Comparison of ENCODE assay signal across 8 cellular contexts in genomic region chr21:16534408-16535099, GRCh38.
DNase-seq lines count a peak whose midpoint lies in the region; ATAC-seq and TF ChIP-seq lines count a peak whose summit lies in the region.
"Had no signal": no experiment of that assay in that cellular context is flagged by ENCODE, and none has a peak within 500 bp of the region (broad histone marks: within the 10 kb centered on the region; RNA-seq: fewer than 3 reads in every experiment).

No MANE protein-coding gene starts in this region.

- POLR2A ChIA-PET in CD4-positive, alpha-beta T cell (lab: Charles Lee), result no interaction called here

- H3K4me1 ChIP-seq in transverse colon, result no peaks in the 10 kb centered on the region

- WGBS in transverse colon (ENCODE audit: low coverage in 1 of 2), 2 donors, result 44 to 56% methylated on average over 6 to 11 of the region's 11 CpGs

- H3K4me3 ChIP-seq in transverse colon, result peak overlapping the region in 2 of 4 donors; percentile 15 to 29

- in situ Hi-C loops in transverse colon (cut with MboI; ENCODE audit: low pct_ligation_motif_present in 1 of 4, low pct_unique_long_range_greater_than_20kb in 1 of 4, low sequenced_read_pairs in 3 of 4), result no loop called here

- no peak overlapping the region for H3K27ac Mint-ChIP-seq in CD4-positive, alpha-beta T cell

- H3K36me3 Mint-ChIP-seq in CD4-positive, alpha-beta T cell (ENCODE audit: low read depth), result peaks cover 3% of the 10 kb centered on the region

- no peaks in the 10 kb centered on the region for H3K27me3 Mint-ChIP-seq in CD4-positive, alpha-beta T cell

- H3K9me3 ChIP-seq in transverse colon, result no peaks in the 10 kb centered on the region
- H3K9me3 ChIP-seq in CD4-positive, alpha-beta T cell (ENCODE audit: control insufficient read depth, low read length), result no peaks in the 10 kb centered on the region

- H3K27me3 ChIP-seq in transverse colon, result no peaks in the 10 kb centered on the region
- H3K27me3 ChIP-seq in CD4-positive, alpha-beta T cell (ENCODE audit: control insufficient read depth, insufficient read depth, low read length), result no peaks in the 10 kb centered on the region

- no peaks in the 10 kb centered on the region for H3K36me3 ChIP-seq in transverse colon

- ATAC-seq in left colon, result no peak
- ATAC-seq in CD4-positive, alpha-beta T cell (ENCODE audit: poor library complexity), result no peak

- no peak overlapping the region for H3K4me3 Mint-ChIP-seq in CD4-positive, alpha-beta T cell

- intact Hi-C loops in left colon (cut with DNase I, micrococcal nuclease), result no loop called here
- intact Hi-C loops in transverse colon (cut with DNase I; ENCODE audit: low total_unique reads), result no loop called here
- intact Hi-C loops in CD4-positive, alpha-beta T cell (cut with DNase I, micrococcal nuclease), result no loop called here

- no peak for TF ChIP-seq POLR2A in transverse colon (IDR thresholded peaks at IDR 0.05)

- no peaks in the 10 kb centered on the region for H3K4me1 Mint-ChIP-seq in CD4-positive, alpha-beta T cell (ENCODE audit: low read depth)

- DNase-seq in NCI-H1092 treated with DMSO at 0.1 percent for 48 hours (lab: John Stamatoyannopoulos, UW) (peak; percentile 77), caudate nucleus (lab: John Stamatoyannopoulos, UW) (peak in 53 of 61 donors; percentile 17 to 87 (median 64)), left colon (peak; percentile 5 to 21), transverse colon (peak; percentile 16), UCSD-AML1 (lab: John Stamatoyannopoulos, UW; ENCODE audit: unreplicated experiment) (no peak)
- DNase-seq in stimulated activated CD4-positive, alpha-beta T cell treated with anti-CD3 and anti-CD28 coated beads, Interleukin-1b, Interleukin-23, amount 100 ng/mL, for 48 hours, result no peak
- no peak for DNase-seq in CD4-positive, alpha-beta T cell
- DNase-seq: activated T-cell treated with anti-CD3 and anti-CD28 coated beads, Interleukin-2, amount 50 U/mL, for 1 hour had no signal

- no peak for TF ChIP-seq CTCF in transverse colon (IDR thresholded peaks at IDR 0.05)
- no peak for TF ChIP-seq CTCF in CD4-positive, alpha-beta T cell (IDR thresholded peaks at IDR 0.05)

- peaks cover under 1% of the 10 kb centered on the region for H3K9me3 Mint-ChIP-seq in CD4-positive, alpha-beta T cell

- H3K27ac ChIP-seq in caudate nucleus (ENCODE audit: low read depth, low read length) (peak overlapping the region; percentile 98), transverse colon (peak overlapping the region; percentile 54 to 83 (median 66))
- H3K27ac ChIP-seq in CD4-positive, alpha-beta T cell (ENCODE audit: low read depth, low read length), result no peak overlapping the region

- TF ChIP-seq EP300 in transverse colon (IDR thresholded peaks at IDR 0.05; ENCODE audit: low read depth), result no peak

- CTCF ChIA-PET in CD4-positive, alpha-beta T cell (lab: Charles Lee), result no interaction called here

Comparison
In these comparisons a context has a peak if more than half of its experiments do, and no peak if none do; other contexts are left out.
1. DNase-seq: peak in NCI-H1092 treated with DMSO at 0.1 percent for 48 hours (single experiment), caudate nucleus (53 of 61), left colon (2 of 2) and transverse colon (single experiment); none in stimulated activated CD4-positive, alpha-beta T cell treated with anti-CD3 and anti-CD28 coated beads, Interleukin-1b, Interleukin-23, amount 100 ng/mL, for 48 hours (single experiment), UCSD-AML1 (single experiment) and CD4-positive, alpha-beta T cell (0 of 10).